ENCODE assay signal across 1 cellular context in the genomic region with DNA sequence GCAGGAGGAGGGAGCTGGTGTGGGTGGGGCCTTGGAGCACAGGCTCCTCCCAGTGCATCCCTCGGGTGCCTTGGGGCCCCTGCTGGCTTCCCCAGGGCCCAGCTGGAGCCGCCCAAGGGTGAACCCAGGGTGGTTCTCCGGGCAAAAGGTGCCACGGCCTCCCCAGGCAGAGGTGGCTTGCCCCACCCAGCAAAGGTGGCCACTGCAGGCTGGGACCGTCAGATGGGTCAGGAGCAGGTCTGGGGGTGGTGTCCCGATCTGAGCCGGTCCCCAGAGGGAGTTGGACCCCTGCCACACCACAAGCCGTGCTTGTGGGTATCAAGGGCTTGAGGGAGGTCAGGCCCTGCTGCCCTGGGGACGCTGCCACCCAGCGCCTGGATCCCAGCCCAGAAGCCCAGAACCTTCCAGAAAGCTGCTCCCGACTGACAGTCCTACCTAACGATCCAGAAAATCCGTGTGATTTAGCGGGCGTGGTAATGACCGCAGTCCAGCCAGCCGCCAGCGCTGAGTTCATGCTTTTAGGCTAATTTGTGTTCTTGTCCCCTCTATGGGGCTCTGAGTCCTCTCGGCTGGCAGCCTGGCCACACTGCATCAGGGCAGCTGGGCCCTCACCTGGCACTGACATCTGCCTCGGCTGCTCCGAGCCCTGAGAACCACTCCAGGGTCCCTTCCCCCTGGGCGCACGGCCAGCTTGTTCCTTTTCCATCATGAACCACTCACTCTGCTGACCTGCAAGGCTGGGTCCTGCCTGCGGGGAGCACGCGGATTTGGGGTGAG.
TF ChIP-seq lines count a peak whose summit lies in the region.

No MANE protein-coding gene starts in this region.

TF ChIP-seq in HepG2, 621 proteins besides CTCF, POLR2A, EP300 and RAD21:
- TF ChIP-seq SMAD3 (CRISPR knock-in tag; IDR thresholded peaks at IDR 0.05) (no peak), AGO1 (IDR thresholded peaks at IDR 0.05; ENCODE audit: low read depth, low read length, poor library complexity, severe bottlenecking) (peak; percentile 26), RBM22 (optimal IDR thresholded peaks at IDR 0.05; ENCODE audit: low read length) (peak; percentile 22), ZNF772 (CRISPR knock-in tag; IDR thresholded peaks at IDR 0.05) (no peak), AGO2 (optimal IDR thresholded peaks at IDR 0.05; ENCODE audit: low read depth, low read length) (peak; percentile 14), ZFP36 (IDR thresholded peaks at IDR 0.05; ENCODE audit: borderline replicate concordance, low read depth, low read length, partially characterized antibody) (no peak)
- TF ChIP-seq, protein P1, sequence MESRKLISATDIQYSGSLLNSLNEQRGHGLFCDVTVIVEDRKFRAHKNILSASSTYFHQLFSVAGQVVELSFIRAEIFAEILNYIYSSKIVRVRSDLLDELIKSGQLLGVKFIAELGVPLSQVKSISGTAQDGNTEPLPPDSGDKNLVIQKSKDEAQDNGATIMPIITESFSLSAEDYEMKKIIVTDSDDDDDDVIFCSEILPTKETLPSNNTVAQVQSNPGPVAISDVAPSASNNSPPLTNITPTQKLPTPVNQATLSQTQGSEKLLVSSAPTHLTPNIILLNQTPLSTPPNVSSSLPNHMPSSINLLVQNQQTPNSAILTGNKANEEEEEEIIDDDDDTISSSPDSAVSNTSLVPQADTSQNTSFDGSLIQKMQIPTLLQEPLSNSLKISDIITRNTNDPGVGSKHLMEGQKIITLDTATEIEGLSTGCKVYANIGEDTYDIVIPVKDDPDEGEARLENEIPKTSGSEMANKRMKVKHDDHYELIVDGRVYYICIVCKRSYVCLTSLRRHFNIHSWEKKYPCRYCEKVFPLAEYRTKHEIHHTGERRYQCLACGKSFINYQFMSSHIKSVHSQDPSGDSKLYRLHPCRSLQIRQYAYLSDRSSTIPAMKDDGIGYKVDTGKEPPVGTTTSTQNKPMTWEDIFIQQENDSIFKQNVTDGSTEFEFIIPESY (CRISPR knock-in tag; IDR thresholded peaks at IDR 0.05), result peak; percentile 43; the same call in 1 of the 2 replicates
- TF ChIP-seq, protein P2, sequence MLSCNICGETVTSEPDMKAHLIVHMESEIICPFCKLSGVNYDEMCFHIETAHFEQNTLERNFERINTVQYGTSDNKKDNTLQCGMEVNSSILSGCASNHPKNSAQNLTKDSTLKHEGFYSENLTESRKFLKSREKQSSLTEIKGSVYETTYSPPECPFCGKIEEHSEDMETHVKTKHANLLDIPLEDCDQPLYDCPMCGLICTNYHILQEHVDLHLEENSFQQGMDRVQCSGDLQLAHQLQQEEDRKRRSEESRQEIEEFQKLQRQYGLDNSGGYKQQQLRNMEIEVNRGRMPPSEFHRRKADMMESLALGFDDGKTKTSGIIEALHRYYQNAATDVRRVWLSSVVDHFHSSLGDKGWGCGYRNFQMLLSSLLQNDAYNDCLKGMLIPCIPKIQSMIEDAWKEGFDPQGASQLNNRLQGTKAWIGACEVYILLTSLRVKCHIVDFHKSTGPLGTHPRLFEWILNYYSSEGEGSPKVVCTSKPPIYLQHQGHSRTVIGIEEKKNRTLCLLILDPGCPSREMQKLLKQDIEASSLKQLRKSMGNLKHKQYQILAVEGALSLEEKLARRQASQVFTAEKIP (CRISPR knock-in tag; IDR thresholded peaks at IDR 0.05; ENCODE audit: borderline replicate concordance), result no peak
